In the genomic region with DNA sequence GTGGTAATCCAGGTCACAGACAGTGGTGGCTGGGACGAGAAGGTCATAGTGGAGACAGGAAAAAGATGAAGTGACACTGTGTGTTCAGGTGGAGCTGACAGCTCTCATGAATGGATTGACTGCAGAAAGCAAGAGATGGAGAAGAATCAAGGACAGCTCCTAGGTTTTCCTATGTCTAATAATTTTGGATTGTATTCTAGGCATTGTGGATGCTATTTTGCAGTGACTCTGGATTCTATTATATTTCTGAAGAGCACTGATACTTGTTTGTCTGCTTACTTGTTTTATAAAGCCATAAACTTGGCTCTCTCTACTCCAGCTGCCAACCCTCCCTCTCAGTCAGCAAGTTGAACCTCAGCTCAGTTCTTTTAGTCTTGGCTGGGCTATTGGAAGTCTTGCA, we compare ENCODE assay signal across 35 cellular contexts. TPM values are rescaled to one million over a fixed set of nuclear protein-coding genes. Genes with fewer than 3 reads are reported as not detected.
"Had no signal": no experiment of that assay in that cellular context is flagged by ENCODE, and none has a peak within 500 bp of the region (broad histone marks: within the 10 kb centered on the region; RNA-seq: fewer than 3 reads in every experiment).

No MANE protein-coding gene starts in this region.

- H3K9me3 ChIP-seq: ovary, psoas muscle, testis, transverse colon, upper lobe of right lung had no signal

- H3K4me3 Mint-ChIP-seq: natural killer cell; nephron; neural progenitor cell; stimulated activated memory B cell treated with anti-CD40 and anti-IgM and Interleukin-4, amounts not matched to agents 10 μg/mL and 1 μg/mL and 100 μg/mL, for 72 hours; stimulated activated naive CD8-positive, alpha-beta T cell treated with anti-CD3 and anti-CD28 coated beads, Interleukin-15, amount 100 ng/mL, for 72 hours had no signal

- H3K27me3 ChIP-seq: neural progenitor cell, ovary, spleen, suprapubic skin, testis, tibial artery, transverse colon, upper lobe of right lung, uterus had no signal

- H3K27ac ChIP-seq: neural progenitor cell, ovary, parathyroid adenoma, psoas muscle, skin epidermis, spleen, testis, tibial artery, transverse colon, upper lobe of right lung had no signal

- DNase-seq: naive thymus-derived CD4-positive, alpha-beta T cell; natural killer cell; occipital lobe; ovary; posterior cingulate gyrus; psoas muscle; right cardiac atrium; spleen; stimulated activated CD4-positive, alpha-beta T cell treated with anti-CD3 and anti-CD28 coated beads, Interleukin-12 subunit alpha, Interleukin-12 subunit beta, amount 100 ng/mL, for 4 hours; stimulated activated CD4-positive, alpha-beta T cell treated with anti-CD3 and anti-CD28 coated beads, Interleukin-1b, Interleukin-23, amount 100 ng/mL, for 48 hours; stimulated activated CD4-positive, alpha-beta T cell treated with anti-CD3 and anti-CD28 coated beads, Interleukin-4, amount 100 ng/mL, for 1 hour; stimulated activated CD4-positive, alpha-beta T cell treated with anti-CD3 and anti-CD28 coated beads, Interleukin-4, amount 100 ng/mL, for 4 hours; stimulated activated CD8-positive, alpha-beta memory T cell treated with anti-CD3 and anti-CD28 coated beads, Interleukin-4, amount 100 ng/mL, for 48 hours; stimulated activated naive CD4-positive, alpha-beta T cell; stimulated activated naive CD8-positive, alpha-beta T cell treated with anti-CD3 and anti-CD28 coated beads, Interleukin-15, amount 100 ng/mL, for 72 hours; stimulated activated naive CD8-positive, alpha-beta T cell treated with anti-CD3 and anti-CD28 coated beads, Interleukin-15, Interleukin-2, amounts not matched to agents 100 U/mL and 50 U/mL, for 24 hours; substantia nigra; testis; tibial artery; transverse colon; upper lobe of right lung; uterus had no signal

- H2AFZ ChIP-seq: neural progenitor cell, parathyroid adenoma had no signal

- H3K9ac ChIP-seq: neural progenitor cell, parathyroid adenoma had no signal

- H3K4me1 ChIP-seq: neural progenitor cell, psoas muscle, spleen, suprapubic skin, testis, tibial artery, transverse colon, upper lobe of right lung, uterus had no signal

- H3K27ac Mint-ChIP-seq: naive thymus-derived CD4-positive, alpha-beta T cell; natural killer cell; nephron; neural progenitor cell; progenitor cell of endocrine pancreas; stimulated activated memory B cell treated with anti-CD40 and anti-IgM and Interleukin-4, amounts not matched to agents 10 μg/mL and 1 μg/mL and 100 μg/mL, for 72 hours; stimulated activated naive CD8-positive, alpha-beta T cell treated with anti-CD3 and anti-CD28 coated beads, Interleukin-15, amount 100 ng/mL, for 72 hours had no signal

- ATAC-seq: naive thymus-derived CD4-positive, alpha-beta T cell; natural killer cell; psoas muscle; right cardiac atrium; sciatic nerve; stimulated activated memory B cell treated with anti-CD40 and anti-IgM and Interleukin-4, amounts not matched to agents 10 μg/mL and 1 μg/mL and 100 μg/mL, for 72 hours; stimulated activated naive CD8-positive, alpha-beta T cell treated with anti-CD3 and anti-CD28 coated beads, Interleukin-15, amount 100 ng/mL, for 72 hours; stimulated activated naive CD8-positive, alpha-beta T cell treated with anti-CD3 and anti-CD28 coated beads, Interleukin-15, Interleukin-2, amounts not matched to agents 100 U/mL and 50 U/mL, for 24 hours; upper lobe of right lung had no signal

- H3K36me3 ChIP-seq: neural progenitor cell, ovary, spleen, suprapubic skin, tibial artery, transverse colon, upper lobe of right lung, uterus had no signal

- H3K4me3 ChIP-seq: neural progenitor cell, ovary, psoas muscle, skin epidermis, smooth muscle cell, spleen, suprapubic skin, testis, tibial artery, transverse colon, upper lobe of right lung, uterus had no signal

- H3K79me2 ChIP-seq: parathyroid adenoma had no signal

- H3K36me3 Mint-ChIP-seq: natural killer cell, neural progenitor cell had no signal

- H3K4me1 Mint-ChIP-seq: natural killer cell; nephron; neural progenitor cell; stimulated activated naive CD8-positive, alpha-beta T cell treated with anti-CD3 and anti-CD28 coated beads, Interleukin-15, amount 100 ng/mL, for 72 hours had no signal

- H3K4me2 ChIP-seq: neural progenitor cell, smooth muscle cell had no signal

RNA-seq across cellular contexts. Expression of gene BANF2, which starts 58.7 kb away (rescaled TPM):
- total RNA-seq: naive thymus-derived CD4-positive, alpha-beta T cell; natural killer cell; occipital lobe; osteoblast; ovary; progenitor cell of endocrine pancreas; psoas muscle; renal cortical epithelial cell; right cardiac atrium; sciatic nerve; smooth muscle cell; spleen; suprapubic skin; transverse colon; upper lobe of right lung; urinary bladder; uterus had no signal
- polyA plus RNA-seq: naive thymus-derived CD4-positive, alpha-beta T cell; neural cell; ovary; psoas muscle; right cardiac atrium; smooth muscle cell; spleen; urinary bladder had no signal
